ENCODE assay signal across 1 cellular context in genomic region chr1:158147396-158148353, GRCh38.
TF ChIP-seq lines count a peak whose summit lies in the region.

No MANE protein-coding gene starts in this region.

TF ChIP-seq in K562, 482 proteins besides CTCF, POLR2A, EP300 and RAD21 (continued from another document):
- peak; percentile 60 for TF ChIP-seq MAFG (tag; conservative IDR thresholded peaks at IDR 0.05)
- TF ChIP-seq GTF2B (IDR thresholded peaks at IDR 0.05; ENCODE audit: extremely low read depth, insufficient read length): no peak
- TF ChIP-seq YY1 (IDR thresholded peaks at IDR 0.05; ENCODE audit: borderline replicate concordance in 1 of 3, control insufficient read depth in 1 of 3, extremely low read depth in 1 of 3, insufficient read depth in 3 of 3, insufficient read length in 1 of 3, insufficient replicate concordance in 2 of 3, low read depth in 1 of 3, low read length in 2 of 3): no peak
- TF ChIP-seq, protein P1, sequence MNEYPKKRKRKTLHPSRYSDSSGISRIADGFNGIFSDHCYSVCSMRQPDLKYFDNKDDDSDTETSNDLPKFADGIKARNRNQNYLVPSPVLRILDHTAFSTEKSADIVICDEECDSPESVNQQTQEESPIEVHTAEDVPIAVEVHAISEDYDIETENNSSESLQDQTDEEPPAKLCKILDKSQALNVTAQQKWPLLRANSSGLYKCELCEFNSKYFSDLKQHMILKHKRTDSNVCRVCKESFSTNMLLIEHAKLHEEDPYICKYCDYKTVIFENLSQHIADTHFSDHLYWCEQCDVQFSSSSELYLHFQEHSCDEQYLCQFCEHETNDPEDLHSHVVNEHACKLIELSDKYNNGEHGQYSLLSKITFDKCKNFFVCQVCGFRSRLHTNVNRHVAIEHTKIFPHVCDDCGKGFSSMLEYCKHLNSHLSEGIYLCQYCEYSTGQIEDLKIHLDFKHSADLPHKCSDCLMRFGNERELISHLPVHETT (CRISPR knock-in tag; conservative IDR thresholded peaks at IDR 0.05 in 1 of 2, IDR thresholded peaks at IDR 0.05 in 1 of 2): 0 out of 4 replicates have a peak, but pooled peaks of 1 of the 2 experiments have one; percentile 28
- peak; percentile 19; the same call in 1 of the 2 replicates for TF ChIP-seq NFE2 (IDR thresholded peaks at IDR 0.05; ENCODE audit: low read depth)
- TF ChIP-seq PKNOX1 (IDR thresholded peaks at IDR 0.05): peak; percentile 89
- TF ChIP-seq PPARD (CRISPR knock-in tag; IDR thresholded peaks at IDR 0.05): no peak
- TF ChIP-seq ZNF584 (CRISPR knock-in tag; IDR thresholded peaks at IDR 0.05; ENCODE audit: low read depth): no peak
- TF ChIP-seq ZNF699 (CRISPR knock-in tag; IDR thresholded peaks at IDR 0.05; ENCODE audit: insufficient replicate concordance): no peak
- no peak for TF ChIP-seq PTTG1 (tag; IDR thresholded peaks at IDR 0.05; ENCODE audit: low read depth)
- no peak for TF ChIP-seq NR2C1 (IDR thresholded peaks at IDR 0.05)
- 0 out of 2 replicates have a peak, but pooled peaks have one; percentile 11 for TF ChIP-seq NR2C1 (tag; IDR thresholded peaks at IDR 0.05)
- TF ChIP-seq GTF2A2 (tag; IDR thresholded peaks at IDR 0.05): no peak
- no peak for TF ChIP-seq FUS (optimal IDR thresholded peaks at IDR 0.05; ENCODE audit: low read depth, low read length)
- TF ChIP-seq SRSF9 (IDR thresholded peaks at IDR 0.05; ENCODE audit: borderline replicate concordance, low read depth, low read length): no peak
- no peak for TF ChIP-seq TSC22D4 (tag; IDR thresholded peaks at IDR 0.05)
- TF ChIP-seq MEIS2 (IDR thresholded peaks at IDR 0.05; ENCODE audit: partially characterized antibody): no peak
- TF ChIP-seq CHD2 (IDR thresholded peaks at IDR 0.05; ENCODE audit: low read depth, low read length): no peak
- peak; percentile 31; the same call in 1 of the 2 replicates for TF ChIP-seq BACH1 (tag; IDR thresholded peaks at IDR 0.05)
- TF ChIP-seq, protein P2, sequence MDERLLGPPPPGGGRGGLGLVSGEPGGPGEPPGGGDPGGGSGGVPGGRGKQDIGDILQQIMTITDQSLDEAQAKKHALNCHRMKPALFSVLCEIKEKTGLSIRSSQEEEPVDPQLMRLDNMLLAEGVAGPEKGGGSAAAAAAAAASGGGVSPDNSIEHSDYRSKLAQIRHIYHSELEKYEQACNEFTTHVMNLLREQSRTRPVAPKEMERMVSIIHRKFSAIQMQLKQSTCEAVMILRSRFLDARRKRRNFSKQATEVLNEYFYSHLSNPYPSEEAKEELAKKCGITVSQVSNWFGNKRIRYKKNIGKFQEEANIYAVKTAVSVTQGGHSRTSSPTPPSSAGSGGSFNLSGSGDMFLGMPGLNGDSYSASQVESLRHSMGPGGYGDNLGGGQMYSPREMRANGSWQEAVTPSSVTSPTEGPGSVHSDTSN (CRISPR knock-in tag; IDR thresholded peaks at IDR 0.05; ENCODE audit: low read depth): no peak
- TF ChIP-seq, protein P2 (tag; conservative IDR thresholded peaks at IDR 0.05; ENCODE audit: low read depth): peak; percentile 86
